9 cellular contexts compared by ENCODE assay signal in the genomic region with DNA sequence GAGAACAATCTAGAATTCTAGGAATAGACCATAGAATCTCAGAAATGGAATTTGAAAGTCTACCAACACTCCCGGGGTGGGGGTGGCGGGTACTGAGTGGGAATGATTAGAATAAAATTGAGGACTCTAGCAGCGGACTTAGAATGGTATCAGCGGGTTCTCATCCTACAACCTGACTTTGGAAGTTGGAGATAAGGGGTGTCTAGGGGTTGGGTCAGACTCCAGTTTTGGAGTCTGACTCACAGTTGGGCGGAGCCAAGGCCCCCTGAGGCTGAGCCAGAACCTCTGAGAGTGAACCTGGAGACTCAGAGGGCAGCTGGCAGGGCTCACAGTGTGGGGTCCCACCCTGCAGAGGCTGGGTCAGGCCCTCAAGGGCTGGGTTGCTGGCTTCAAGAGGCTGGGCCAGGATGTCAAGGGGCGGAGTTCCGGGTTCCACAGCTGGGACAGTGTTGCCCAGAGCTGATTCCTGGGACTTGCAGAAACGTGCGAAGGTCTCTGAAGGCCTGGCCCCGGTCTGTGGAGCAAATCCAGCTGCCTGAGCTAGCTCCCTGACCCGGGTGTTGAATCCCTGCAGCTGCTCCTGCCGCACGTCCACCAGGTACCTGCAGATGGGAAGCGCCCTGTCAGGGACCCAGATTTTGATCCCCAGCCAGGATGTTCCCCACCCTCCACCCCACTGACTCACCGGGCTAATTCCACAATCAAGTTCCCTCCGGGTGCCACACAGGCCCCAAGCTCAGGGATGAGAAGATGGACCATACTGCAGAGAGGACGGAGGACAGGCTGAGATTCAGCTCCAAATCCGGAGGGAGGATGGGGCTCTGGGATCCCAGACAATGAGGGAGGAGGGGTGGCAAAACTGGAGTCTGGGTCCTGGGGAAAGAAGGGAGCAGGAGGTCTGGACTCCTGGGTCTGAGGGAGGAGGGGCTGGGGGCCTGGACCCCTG. TPM values are rescaled to one million over a fixed set of nuclear protein-coding genes. Genes with fewer than 3 reads are reported as not detected.
DNase-seq lines count a peak whose midpoint lies in the region; ATAC-seq, FAIRE-seq and TF ChIP-seq lines count a peak whose summit lies in the region.
"Had no signal": no experiment of that assay in that cellular context is flagged by ENCODE, and none has a peak within 500 bp of the region (broad histone marks: within the 10 kb centered on the region; RNA-seq: fewer than 3 reads in every experiment).

No MANE protein-coding gene starts in this region.

- peak; percentile 72 for FAIRE-seq in H54 (lab: Jason Lieb, UNC)

- peak; percentile 99 for DNase-seq in H54 (ENCODE audit: insufficient read length, low spot score)
- DNase-seq in NT2/D1 (ENCODE audit: low read depth, low spot score) = no peak
- DNase-seq in erythroblast (lab: John Stamatoyannopoulos, UW) = peak; percentile 94 to 97
- no peak for DNase-seq in omental fat pad (ENCODE audit: low spot score)
- DNase-seq in spleen = no peak
- no peak for DNase-seq in activated CD8-positive, alpha-beta memory T cell treated with anti-CD3 and anti-CD28 coated beads, Interleukin-2, amount 10 ng/mL, durations not matched to agents 7 days and 5 days
- no peak for DNase-seq in effector memory CD8-positive, alpha-beta T cell

- peak overlapping the region; percentile 67 for H3K9ac ChIP-seq in NT2/D1 (ENCODE audit: insufficient read length, low read depth)

- peaks cover 30% of the 10 kb centered on the region for H3K27me3 Mint-ChIP-seq in activated CD8-positive, alpha-beta memory T cell treated with anti-CD3 and anti-CD28 coated beads, Interleukin-2, amount 10 ng/mL, durations not matched to agents 7 days and 5 days
- H3K27me3 Mint-ChIP-seq in effector memory CD8-positive, alpha-beta T cell = peaks cover 31 to 67% of the 10 kb centered on the region in 2 donors

- no peak for TF ChIP-seq CTCF in omental fat pad (IDR thresholded peaks at IDR 0.05)
- no peak for TF ChIP-seq CTCF in spleen (IDR thresholded peaks at IDR 0.05 in 8 of 11, conservative IDR thresholded peaks at IDR 0.05 in 3 of 11)

- H3K4me1 Mint-ChIP-seq in activated CD8-positive, alpha-beta memory T cell treated with anti-CD3 and anti-CD28 coated beads, Interleukin-2, amount 10 ng/mL, durations not matched to agents 7 days and 5 days = peaks cover 9% of the 10 kb centered on the region
- peaks cover 13% of the 10 kb centered on the region in 2 donors for H3K4me1 Mint-ChIP-seq in effector memory CD8-positive, alpha-beta T cell (ENCODE audit: low read depth in 2 of 2)

- peak; percentile 91 for ATAC-seq in omental fat pad (ENCODE audit: low FRiP score)
- no peak for ATAC-seq in activated CD8-positive, alpha-beta memory T cell treated with anti-CD3 and anti-CD28 coated beads, Interleukin-2, amount 10 ng/mL, durations not matched to agents 7 days and 5 days
- ATAC-seq in effector memory CD8-positive, alpha-beta T cell (replicated peaks) = no peak
- ATAC-seq: left lobe of liver had no signal

- H3K36me3 ChIP-seq in NT2/D1 (ENCODE audit: insufficient read depth, insufficient read length, low read length) = no peaks in the 10 kb centered on the region
- no peaks in the 10 kb centered on the region for H3K36me3 ChIP-seq in spleen

- no peaks in the 10 kb centered on the region for H3K9me3 Mint-ChIP-seq in activated CD8-positive, alpha-beta memory T cell treated with anti-CD3 and anti-CD28 coated beads, Interleukin-2, amount 10 ng/mL, durations not matched to agents 7 days and 5 days (ENCODE audit: low read depth)
- peaks cover 0 to 2% of the 10 kb centered on the region in 2 donors for H3K9me3 Mint-ChIP-seq in effector memory CD8-positive, alpha-beta T cell

- H3K27me3 ChIP-seq in NT2/D1 (ENCODE audit: insufficient read depth, insufficient read length) = no peaks in the 10 kb centered on the region
- peaks cover 0 to 93% (median 60%) of the 10 kb centered on the region in 7 donors for H3K27me3 ChIP-seq in spleen (replicated peaks in 1 of 7)

- TF ChIP-seq POLR2A in H54 (IDR thresholded peaks at IDR 0.05; ENCODE audit: low read depth, low read length) (no peak), erythroblast (IDR thresholded peaks at IDR 0.05; ENCODE audit: low read length) (no peak), spleen (IDR thresholded peaks at IDR 0.05) (no peak)

- 69 to 83% (median 77%) methylated on average over 11 to 18 of the region's 18 CpGs for WGBS in spleen, 5 donors

- H3K27ac ChIP-seq in spleen = no peak overlapping the region

- intact Hi-C loops in spleen (cut with DNase I; ENCODE audit: low total_unique reads) = no loop called here

- no peak overlapping the region for H3K27ac Mint-ChIP-seq in activated CD8-positive, alpha-beta memory T cell treated with anti-CD3 and anti-CD28 coated beads, Interleukin-2, amount 10 ng/mL, durations not matched to agents 7 days and 5 days
- H3K27ac Mint-ChIP-seq in effector memory CD8-positive, alpha-beta T cell = peak overlapping the region in 1 of 2 donors; percentile 66

- H3K9me3 ChIP-seq in NT2/D1 (ENCODE audit: insufficient read depth, low read length) = no peaks in the 10 kb centered on the region
- H3K9me3 ChIP-seq in spleen = peaks cover 0 to 3% (median 0%) of the 10 kb centered on the region in 8 donors

- H3K4me1 ChIP-seq in NT2/D1 (ENCODE audit: insufficient read depth, insufficient read length) (peaks cover 5% of the 10 kb centered on the region), spleen (peaks cover 0 to 27% (median 6%) of the 10 kb centered on the region in 6 donors)

- H3K4me3 ChIP-seq in NT2/D1 (ENCODE audit: insufficient read length, low read depth) (no peak overlapping the region), spleen (no peak overlapping the region)

- H3K36me3 Mint-ChIP-seq in activated CD8-positive, alpha-beta memory T cell treated with anti-CD3 and anti-CD28 coated beads, Interleukin-2, amount 10 ng/mL, durations not matched to agents 7 days and 5 days = no peaks in the 10 kb centered on the region
- H3K36me3 Mint-ChIP-seq in effector memory CD8-positive, alpha-beta T cell (ENCODE audit: insufficient read depth) = peaks cover 3% of the 10 kb centered on the region

- CTCF ChIA-PET in activated CD8-positive, alpha-beta memory T cell treated with anti-CD3 and anti-CD28 coated beads, Interleukin-2, amount 10 ng/mL, durations not matched to agents 7 days and 5 days (lab: Charles Lee) = interaction anchor here (0.7 to 2.9 kb wide), 16 partner anchors 8 to 349 kb away, joined by 3 to 29 read pairs (median 7); partner anchors contain the start of genes RDH13, SYT5 and TNNT1

- no peak overlapping the region for H3K4me3 Mint-ChIP-seq in activated CD8-positive, alpha-beta memory T cell treated with anti-CD3 and anti-CD28 coated beads, Interleukin-2, amount 10 ng/mL, durations not matched to agents 7 days and 5 days
- H3K4me3 Mint-ChIP-seq in effector memory CD8-positive, alpha-beta T cell = no peak overlapping the region

RNA-seq across cellular contexts. Expression of gene TNNI3, which starts 1.6 kb away (rescaled TPM):
- total RNA-seq in omental fat pad (not detected), spleen (not detected)
- under 1 TPM; 0.15 to 0.74 (median 0.70) TPM for polyA plus RNA-seq in spleen
- total RNA-seq in activated CD8-positive, alpha-beta memory T cell treated with anti-CD3 and anti-CD28 coated beads, Interleukin-2, amount 10 ng/mL, durations not matched to agents 7 days and 5 days = not detected
- total RNA-seq: left lobe of liver, posterior vena cava had no signal

RNA-seq across cellular contexts. Expression of gene DNAAF3, which starts 7.3 kb away (rescaled TPM):
- total RNA-seq in omental fat pad = under 1 TPM in 2 of 4 donors, not detected in 2; 0.65 to 0.69 TPM
- 1 to 10 TPM in 2 of 7 donors, under 1 TPM in 3, not detected in 2; 0.68 to 1.1 (median 0.76) TPM for total RNA-seq in spleen
- under 1 TPM; 0.28 to 0.45 (median 0.36) TPM for polyA plus RNA-seq in spleen
- under 1 TPM in 1 of 2 experiments, not detected in 1; 0.35 TPM for total RNA-seq in activated CD8-positive, alpha-beta memory T cell treated with anti-CD3 and anti-CD28 coated beads, Interleukin-2, amount 10 ng/mL, durations not matched to agents 7 days and 5 days
- total RNA-seq: posterior vena cava had no signal

RNA-seq across cellular contexts. Expression of gene TNNT1, which starts 10.1 kb away (rescaled TPM):
- 1 to 10 TPM in 3 of 4 donors, not detected in 1; 1.9 to 7.2 (median 4.3) TPM for total RNA-seq in omental fat pad
- 1 to 10 TPM in 4 of 7 donors, not detected in 3; 1.3 to 5.4 (median 2.6) TPM for total RNA-seq in spleen
- polyA plus RNA-seq in spleen = 1 to 10 TPM in 1 of 3 donors, under 1 TPM in 2; 0.26 to 6.2 (median 0.94) TPM
- 1 to 10 TPM in 1 of 2 experiments, under 1 TPM in 1; 0.41 to 1.0 TPM for total RNA-seq in activated CD8-positive, alpha-beta memory T cell treated with anti-CD3 and anti-CD28 coated beads, Interleukin-2, amount 10 ng/mL, durations not matched to agents 7 days and 5 days
- total RNA-seq: posterior vena cava had no signal

RNA-seq across cellular contexts. Expression of gene SYT5, which starts 21.0 kb away (rescaled TPM):
- total RNA-seq in omental fat pad (under 1 TPM in 1 of 4 donors, not detected in 3; 0.28 TPM), spleen (1 to 10 TPM in 1 of 7 donors, not detected in 6; 1.4 TPM)
- polyA plus RNA-seq in spleen = under 1 TPM; 0.06 to 0.23 (median 0.13) TPM
- total RNA-seq in activated CD8-positive, alpha-beta memory T cell treated with anti-CD3 and anti-CD28 coated beads, Interleukin-2, amount 10 ng/mL, durations not matched to agents 7 days and 5 days = not detected
- total RNA-seq: posterior vena cava had no signal

RNA-seq across cellular contexts. Expression of gene PPP1R12C, which starts 41.7 kb away (rescaled TPM):
- total RNA-seq in omental fat pad (100 to 1,000 TPM in 2 of 4 donors, 10 to 100 TPM in 2; 59.9 to 127 (median 107) TPM), spleen (100 to 1,000 TPM in 5 of 7 donors, 10 to 100 TPM in 2; 88.2 to 193 (median 129) TPM)
- 100 to 1,000 TPM in 2 of 3 donors, 10 to 100 TPM in 1; 98.2 to 292 (median 263) TPM for polyA plus RNA-seq in spleen
- 100 to 1,000 TPM; 134 to 144 TPM for total RNA-seq in activated CD8-positive, alpha-beta memory T cell treated with anti-CD3 and anti-CD28 coated beads, Interleukin-2, amount 10 ng/mL, durations not matched to agents 7 days and 5 days

Comparison
In these comparisons a context has a peak if more than half of its experiments do, and no peak if none do; other contexts are left out.
1. DNase-seq: peak in H54 (single experiment) and erythroblast (2 of 2); none in NT2/D1 (single experiment), omental fat pad (single experiment), spleen (single experiment), activated CD8-positive, alpha-beta memory T cell treated with anti-CD3 and anti-CD28 coated beads, Interleukin-2, amount 10 ng/mL, durations not matched to agents 7 days and 5 days (single experiment) and effector memory CD8-positive, alpha-beta T cell (0 of 3).